In the genomic region with DNA sequence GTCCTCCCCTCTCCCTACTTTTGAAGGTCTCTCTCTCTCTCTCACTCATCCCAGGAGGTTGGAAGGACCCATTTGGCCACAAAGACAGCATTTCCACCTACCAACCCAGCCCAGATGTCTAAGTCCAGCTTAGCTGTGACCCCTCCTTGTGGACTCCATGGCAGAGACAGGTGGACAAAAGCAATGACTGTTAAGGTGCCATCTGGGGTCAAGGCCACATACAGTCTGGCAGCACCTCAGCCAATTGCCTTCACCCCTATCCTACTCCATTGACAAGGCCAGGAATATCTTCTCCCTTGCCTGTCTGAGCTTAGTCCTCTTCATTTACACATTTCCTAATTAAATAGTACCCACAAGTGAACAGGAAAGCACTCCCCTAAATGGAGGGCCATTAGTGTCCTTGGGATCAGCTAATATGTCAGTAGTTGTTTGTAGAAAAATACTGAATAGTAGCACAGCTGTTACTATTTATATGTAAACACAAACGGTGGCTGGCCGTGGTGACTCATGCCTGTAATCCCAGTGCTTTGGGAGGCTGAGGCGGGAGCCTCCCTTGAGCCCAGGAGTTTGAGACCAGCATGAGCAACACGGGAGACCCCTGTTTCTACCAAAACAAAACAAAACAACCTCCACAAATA, we compare ENCODE assay signal across 1 cellular context.
TF ChIP-seq lines count a peak whose summit lies in the region.

No MANE protein-coding gene starts in this region.

TF ChIP-seq in HCT116, 20 proteins besides CTCF, POLR2A, EP300 and RAD21 (continued from another document):
- TF ChIP-seq REST (IDR thresholded peaks at IDR 0.05; ENCODE audit: low read depth): no peak
- TF ChIP-seq ZNF274 (IDR thresholded peaks at IDR 0.05; ENCODE audit: low read depth, low read length): no peak
- TF ChIP-seq SIN3A (IDR thresholded peaks at IDR 0.05; ENCODE audit: low read depth): no peak
- no peak for TF ChIP-seq ZBTB33 (IDR thresholded peaks at IDR 0.05; ENCODE audit: extremely low read depth, insufficient replicate concordance, low read length)
- TF ChIP-seq ELF1 (IDR thresholded peaks at IDR 0.05; ENCODE audit: borderline replicate concordance, low read depth): no peak
- TF ChIP-seq, protein P1, sequence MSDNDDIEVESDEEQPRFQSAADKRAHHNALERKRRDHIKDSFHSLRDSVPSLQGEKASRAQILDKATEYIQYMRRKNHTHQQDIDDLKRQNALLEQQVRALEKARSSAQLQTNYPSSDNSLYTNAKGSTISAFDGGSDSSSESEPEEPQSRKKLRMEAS (IDR thresholded peaks at IDR 0.05): no peak
- TF ChIP-seq ZFX (IDR thresholded peaks at IDR 0.05): no peak
- TF ChIP-seq TCF7L2 (IDR thresholded peaks at IDR 0.05; ENCODE audit: borderline replicate concordance, extremely low read depth, insufficient read depth, insufficient read length): no peak
- no peak for TF ChIP-seq POLR2AphosphoS5 (IDR thresholded peaks at IDR 0.05; ENCODE audit: low read depth, low read length)
- no peak for TF ChIP-seq CBX3 (IDR thresholded peaks at IDR 0.05; ENCODE audit: low read depth)
- no peak for TF ChIP-seq EZH2phosphoT487 (IDR thresholded peaks at IDR 0.05; ENCODE audit: borderline replicate concordance)
